ENCODE assay signal across 11 cellular contexts in the genomic region with DNA sequence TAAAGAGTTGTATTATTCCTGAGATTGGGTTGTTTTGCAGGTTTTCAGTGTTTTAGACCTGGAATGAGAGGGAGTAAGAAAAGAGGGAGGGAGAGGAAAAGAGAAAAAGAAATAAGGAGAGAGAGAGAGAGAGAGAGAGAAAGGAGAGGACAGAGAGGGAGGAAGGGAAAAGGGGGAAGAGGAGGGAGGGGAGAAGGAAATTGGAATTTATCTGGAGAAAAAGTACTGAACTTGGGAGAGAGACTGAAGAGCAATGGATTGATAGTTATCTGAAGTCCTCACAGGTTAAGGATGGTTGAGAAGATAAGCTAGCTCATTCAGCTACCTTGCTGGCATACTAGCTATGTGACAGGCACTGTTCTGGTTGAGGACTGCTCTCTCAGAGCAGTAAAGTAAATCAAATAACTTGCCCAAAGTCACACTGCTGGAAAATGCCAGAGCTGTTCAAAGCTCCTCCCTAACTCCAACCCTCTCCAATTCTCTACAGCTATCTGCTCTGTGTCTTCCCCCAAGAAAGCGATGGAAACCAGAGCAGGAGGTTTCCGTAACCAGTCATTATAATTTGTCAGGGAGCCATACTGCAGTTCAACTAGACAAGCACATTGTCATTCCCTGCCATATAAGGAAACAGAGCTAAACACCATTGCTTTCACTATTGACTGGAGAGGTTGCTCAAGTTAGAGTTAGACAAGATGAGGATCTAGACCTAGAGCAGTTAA. TPM values are rescaled to one million over a fixed set of nuclear protein-coding genes. Genes with fewer than 3 reads are reported as not detected.
DNase-seq lines count a peak whose midpoint lies in the region; TF ChIP-seq lines count a peak whose summit lies in the region.
"Had no signal": no experiment of that assay in that cellular context is flagged by ENCODE, and none has a peak within 500 bp of the region (broad histone marks: within the 10 kb centered on the region; RNA-seq: fewer than 3 reads in every experiment).

No MANE protein-coding gene starts in this region.

- peaks cover 4% of the 10 kb centered on the region for H3K9me3 Mint-ChIP-seq in activated T-helper 1 cell treated with anti-CD3 and anti-CD28 coated beads, Interleukin-12 subunit alpha, Interleukin-12 subunit beta, Interleukin-2, Interleukin-4 antibody, amounts not matched to agents 30 ng/mL and 10 ng/mL and 1 ng/mL, durations not matched to agents 14 hours and 24 hours and 36 hours

- no peaks in the 10 kb centered on the region for H3K4me1 Mint-ChIP-seq in activated T-helper 1 cell treated with anti-CD3 and anti-CD28 coated beads, Interleukin-12 subunit alpha, Interleukin-12 subunit beta, Interleukin-2, Interleukin-4 antibody, amounts not matched to agents 30 ng/mL and 10 ng/mL and 1 ng/mL, durations not matched to agents 14 hours and 24 hours and 36 hours (ENCODE audit: low read depth)

- H3K27me3 Mint-ChIP-seq in activated T-helper 1 cell treated with anti-CD3 and anti-CD28 coated beads, Interleukin-12 subunit alpha, Interleukin-12 subunit beta, Interleukin-2, Interleukin-4 antibody, amounts not matched to agents 30 ng/mL and 10 ng/mL and 1 ng/mL, durations not matched to agents 14 hours and 24 hours and 36 hours (ENCODE audit: insufficient read depth): peaks cover 3% of the 10 kb centered on the region
- H3K27me3 Mint-ChIP-seq: dendritic cell treated with granulocyte-macrophage colony-stimulating factor and Interleukin-4, amounts not matched to agents 40 ng/mL and 50 ng/mL, for 4 days had no signal

- H3K4me1 ChIP-seq in osteoblast (ENCODE audit: insufficient read depth, low read length): peaks cover 89% of the 10 kb centered on the region

- H3K4me3 ChIP-seq in fibroblast of villous mesenchyme (ENCODE audit: low read depth, low read length): peak overlapping the region; percentile 13
- peak overlapping the region; percentile 29 for H3K4me3 ChIP-seq in osteoblast (ENCODE audit: insufficient read depth, low read length)

- H3K9me3 ChIP-seq in osteoblast (ENCODE audit: low read depth, low read length): no peaks in the 10 kb centered on the region

- H3K27ac ChIP-seq in osteoblast (ENCODE audit: low read depth, low read length): peak overlapping the region; percentile 94

- no peak overlapping the region for H3K4me3 Mint-ChIP-seq in activated T-helper 1 cell treated with anti-CD3 and anti-CD28 coated beads, Interleukin-12 subunit alpha, Interleukin-12 subunit beta, Interleukin-2, Interleukin-4 antibody, amounts not matched to agents 30 ng/mL and 10 ng/mL and 1 ng/mL, durations not matched to agents 14 hours and 24 hours and 36 hours
- H3K4me3 Mint-ChIP-seq: dendritic cell treated with granulocyte-macrophage colony-stimulating factor and Interleukin-4, amounts not matched to agents 40 ng/mL and 50 ng/mL, for 4 days had no signal

- H3K4me2 ChIP-seq in osteoblast (ENCODE audit: insufficient read depth, low read length): peak overlapping the region; percentile 46

- peaks cover 100% of the 10 kb centered on the region for H3K79me2 ChIP-seq in osteoblast (ENCODE audit: insufficient read depth, low read length)

- H3K36me3 Mint-ChIP-seq in activated T-helper 1 cell treated with anti-CD3 and anti-CD28 coated beads, Interleukin-12 subunit alpha, Interleukin-12 subunit beta, Interleukin-2, Interleukin-4 antibody, amounts not matched to agents 30 ng/mL and 10 ng/mL and 1 ng/mL, durations not matched to agents 14 hours and 24 hours and 36 hours (ENCODE audit: low read depth): no peaks in the 10 kb centered on the region

- no peaks in the 10 kb centered on the region for H3K27me3 ChIP-seq in osteoblast (ENCODE audit: insufficient read depth, low read length)

- no peak overlapping the region for H3K27ac Mint-ChIP-seq in activated T-helper 1 cell treated with anti-CD3 and anti-CD28 coated beads, Interleukin-12 subunit alpha, Interleukin-12 subunit beta, Interleukin-2, Interleukin-4 antibody, amounts not matched to agents 30 ng/mL and 10 ng/mL and 1 ng/mL, durations not matched to agents 14 hours and 24 hours and 36 hours
- H3K27ac Mint-ChIP-seq: dendritic cell treated with granulocyte-macrophage colony-stimulating factor and Interleukin-4, amounts not matched to agents 40 ng/mL and 50 ng/mL, for 4 days had no signal

- DNase-seq in AG08395 (ENCODE audit: low spot score) (peak; percentile 63), OCI-M1 (lab: John Stamatoyannopoulos, UW) (peak; percentile 21), fibroblast of villous mesenchyme (ENCODE audit: low read depth) (peak; percentile 87), osteoblast (ENCODE audit: insufficient read length, low spot score, missing footprints) (no peak), NOMO-1 (lab: John Stamatoyannopoulos, UW; ENCODE audit: unreplicated experiment in 2 of 2) (no peak), 8988T (no peak), DMS79 treated with DMSO at 0.1 percent for 48 hours (lab: John Stamatoyannopoulos, UW) (no peak)
- no peak for DNase-seq in activated T-helper 1 cell treated with anti-CD3 and anti-CD28 coated beads, Interleukin-12 subunit alpha, Interleukin-12 subunit beta, Interleukin-2, Interleukin-4 antibody, amounts not matched to agents 30 ng/mL and 10 ng/mL and 1 ng/mL, durations not matched to agents 14 hours and 24 hours and 36 hours (ENCODE audit: low spot score)
- DNase-seq: kidney, MV-4-11 had no signal

- no peak overlapping the region for H2AFZ ChIP-seq in osteoblast (ENCODE audit: low read length)

- peaks cover 67% of the 10 kb centered on the region for H3K36me3 ChIP-seq in osteoblast (ENCODE audit: insufficient read depth, low read length)

- intact Hi-C loops in activated T-helper 1 cell treated with anti-CD3 and anti-CD28 coated beads, Interleukin-12 subunit alpha, Interleukin-12 subunit beta, Interleukin-2, Interleukin-4 antibody, amounts not matched to agents 30 ng/mL and 10 ng/mL and 1 ng/mL, durations not matched to agents 14 hours and 24 hours and 36 hours (cut with micrococcal nuclease): no loop called here

- H4K20me1 ChIP-seq in osteoblast (ENCODE audit: insufficient read depth, low read length): peaks cover 85% of the 10 kb centered on the region

- TF ChIP-seq CTCF in fibroblast of villous mesenchyme (IDR thresholded peaks at IDR 0.05; ENCODE audit: insufficient read depth, low read depth, low read length): no peak
- TF ChIP-seq CTCF in osteoblast (IDR thresholded peaks at IDR 0.05; ENCODE audit: extremely low read depth, low read depth, low read length): no peak

RNA-seq across cellular contexts. Expression of a gene that starts 10.7 kb away (rescaled TPM):
- 1,676 and 3,507 TPM in 2 replicates for total RNA-seq in fibroblast of villous mesenchyme
- 1,075 and 1,123 TPM in 2 replicates for total RNA-seq in osteoblast
- total RNA-seq in activated T-helper 1 cell treated with anti-CD3 and anti-CD28 coated beads, Interleukin-12 subunit alpha, Interleukin-12 subunit beta, Interleukin-2, Interleukin-4 antibody, amounts not matched to agents 30 ng/mL and 10 ng/mL and 1 ng/mL, durations not matched to agents 14 hours and 24 hours and 36 hours: 2.3 and 3.3 TPM in 2 replicates

Comparison
In these comparisons a context has a peak if more than half of its experiments do, and no peak if none do; other contexts are left out.
1. DNase-seq: peak in AG08395 (single experiment), OCI-M1 (single experiment) and fibroblast of villous mesenchyme (single experiment); none in osteoblast (single experiment), activated T-helper 1 cell treated with anti-CD3 and anti-CD28 coated beads, Interleukin-12 subunit alpha, Interleukin-12 subunit beta, Interleukin-2, Interleukin-4 antibody, amounts not matched to agents 30 ng/mL and 10 ng/mL and 1 ng/mL, durations not matched to agents 14 hours and 24 hours and 36 hours (single experiment), NOMO-1 (0 of 2), 8988T (single experiment) and DMS79 treated with DMSO at 0.1 percent for 48 hours (single experiment).
2. RNA of a gene that starts 10.7 kb away (total RNA-seq): 1,676 to 3,507 TPM in fibroblast of villous mesenchyme and 1,075 to 1,123 TPM in osteoblast; 2.3 to 3.3 TPM in activated T-helper 1 cell treated with anti-CD3 and anti-CD28 coated beads, Interleukin-12 subunit alpha, Interleukin-12 subunit beta, Interleukin-2, Interleukin-4 antibody, amounts not matched to agents 30 ng/mL and 10 ng/mL and 1 ng/mL, durations not matched to agents 14 hours and 24 hours and 36 hours; every median in the first group is over 100 times any median in the second.